ENCODE assay signal across 15 cellular contexts in the genomic region with DNA sequence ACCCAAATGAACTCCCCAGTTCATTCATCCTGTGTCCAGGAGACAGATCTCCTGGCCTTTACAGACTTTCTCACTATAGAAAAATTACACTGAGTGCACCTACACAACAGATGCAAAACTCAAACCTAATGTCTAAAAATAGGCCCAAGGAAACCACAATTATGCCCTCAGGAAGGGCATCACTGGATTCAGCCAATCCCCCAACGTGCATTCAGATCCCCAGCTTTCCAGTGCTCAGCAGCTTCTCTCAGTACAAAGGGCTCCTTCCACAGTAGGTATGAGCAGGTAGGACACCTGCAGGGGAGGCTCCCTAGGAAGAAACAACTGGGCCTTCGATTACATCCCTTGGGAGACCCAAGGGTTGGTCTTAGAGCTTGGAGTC. TPM values are rescaled to one million over a fixed set of nuclear protein-coding genes. Genes with fewer than 3 reads are reported as not detected.
A peak's percentile ranks its signal among the peaks of the same experiment; 100 is the strongest.
DNase-seq lines count a peak whose midpoint lies in the region; ATAC-seq, FAIRE-seq and TF ChIP-seq lines count a peak whose summit lies in the region.
"Had no signal": no experiment of that assay in that cellular context is flagged by ENCODE, and none has a peak within 500 bp of the region (broad histone marks: within the 10 kb centered on the region; RNA-seq: fewer than 3 reads in every experiment).

No MANE protein-coding gene starts in this region.

- H3K4me3 Mint-ChIP-seq in activated T-cell treated with anti-CD3 and anti-CD28 coated beads, Interleukin-2, amount 50 U/mL, for 4 hours: peak overlapping the region; percentile 17
- no peak overlapping the region for H3K4me3 Mint-ChIP-seq in central memory CD8-positive, alpha-beta T cell
- H3K4me3 Mint-ChIP-seq in stimulated activated effector memory CD8-positive, alpha-beta T cell treated with anti-CD3 and anti-CD28 coated beads, Interleukin-12 subunit alpha, Interleukin-12 subunit beta, amount 100 ng/mL, for 72 hours: peak overlapping the region; percentile 7

- H3K4me1 ChIP-seq in Loucy (ENCODE audit: insufficient read depth, low read length, poor library complexity, severe bottlenecking): peaks cover 52% of the 10 kb centered on the region

- no peak for FAIRE-seq in frontal cortex (lab: Jason Lieb, UNC)
- FAIRE-seq: GM12891, K562 had no signal

- peak overlapping the region; percentile 95 for H3K4me2 ChIP-seq in Loucy (ENCODE audit: low read depth, low read length, poor library complexity, severe bottlenecking)

- DNase-seq in activated T-cell treated with anti-CD3 and anti-CD28 coated beads, Interleukin-2, amount 50 U/mL, for 4 hours: no peak
- DNase-seq in activated T-cell treated with anti-CD3 and anti-CD28 coated beads for 4 hours (no peak), frontal cortex (ENCODE audit: low spot score in 2 of 2) (no peak), NCI-H2029 (lab: John Stamatoyannopoulos, UW) (no peak)
- DNase-seq in central memory CD8-positive, alpha-beta T cell (ENCODE audit: low spot score in 2 of 2): no peak
- no peak for DNase-seq in stimulated activated effector memory CD8-positive, alpha-beta T cell treated with anti-CD3 and anti-CD28 coated beads, Interleukin-12 subunit alpha, Interleukin-12 subunit beta, amount 100 ng/mL, for 72 hours (ENCODE audit: low spot score in 2 of 2)
- DNase-seq: cortex of kidney, hypothalamus, left ventricle myocardium superior had no signal

- H3K4me3 ChIP-seq in Loucy (ENCODE audit: low read length, poor library complexity, severe bottlenecking): peak overlapping the region; percentile 97
- H3K4me3 ChIP-seq: K562, SK-N-MC had no signal

- peak overlapping the region; percentile 19 for H3K27ac Mint-ChIP-seq in central memory CD8-positive, alpha-beta T cell (ENCODE audit: low read depth)
- H3K27ac Mint-ChIP-seq in stimulated activated effector memory CD8-positive, alpha-beta T cell treated with anti-CD3 and anti-CD28 coated beads, Interleukin-12 subunit alpha, Interleukin-12 subunit beta, amount 100 ng/mL, for 72 hours: peak overlapping the region; percentile 26

- no peaks in the 10 kb centered on the region for H3K9me3 ChIP-seq in Loucy (ENCODE audit: insufficient read depth, low read depth, low read length)

- H2AFZ ChIP-seq in Loucy (ENCODE audit: low read length): no peak overlapping the region; the same call in 1 of the 2 replicates
- H2AFZ ChIP-seq: parathyroid adenoma had no signal

- H3K9me3 Mint-ChIP-seq in activated T-cell treated with anti-CD3 and anti-CD28 coated beads, Interleukin-2, amount 50 U/mL, for 4 hours: no peaks in the 10 kb centered on the region
- H3K9me3 Mint-ChIP-seq in central memory CD8-positive, alpha-beta T cell: no peaks in the 10 kb centered on the region
- H3K9me3 Mint-ChIP-seq in stimulated activated effector memory CD8-positive, alpha-beta T cell treated with anti-CD3 and anti-CD28 coated beads, Interleukin-12 subunit alpha, Interleukin-12 subunit beta, amount 100 ng/mL, for 72 hours: no peaks in the 10 kb centered on the region

- H3F3A ChIP-seq in Loucy (ENCODE audit: low read depth): peaks cover 4% of the 10 kb centered on the region; the same call in 1 of the 2 replicates

- peaks cover 39% of the 10 kb centered on the region for H3K4me1 Mint-ChIP-seq in activated T-cell treated with anti-CD3 and anti-CD28 coated beads, Interleukin-2, amount 50 U/mL, for 4 hours (ENCODE audit: low read depth)
- peaks cover 43% of the 10 kb centered on the region for H3K4me1 Mint-ChIP-seq in central memory CD8-positive, alpha-beta T cell
- peaks cover 33% of the 10 kb centered on the region for H3K4me1 Mint-ChIP-seq in stimulated activated effector memory CD8-positive, alpha-beta T cell treated with anti-CD3 and anti-CD28 coated beads, Interleukin-12 subunit alpha, Interleukin-12 subunit beta, amount 100 ng/mL, for 72 hours

- H3K9ac ChIP-seq in Loucy (ENCODE audit: low read depth, low read length, poor library complexity, severe bottlenecking): peak overlapping the region; percentile 77
- H3K9ac ChIP-seq: parathyroid adenoma had no signal

- H3K36me3 Mint-ChIP-seq in activated T-cell treated with anti-CD3 and anti-CD28 coated beads, Interleukin-2, amount 50 U/mL, for 4 hours (ENCODE audit: insufficient read depth): no peaks in the 10 kb centered on the region
- peaks cover 4% of the 10 kb centered on the region for H3K36me3 Mint-ChIP-seq in central memory CD8-positive, alpha-beta T cell (ENCODE audit: insufficient read depth)
- H3K36me3 Mint-ChIP-seq in stimulated activated effector memory CD8-positive, alpha-beta T cell treated with anti-CD3 and anti-CD28 coated beads, Interleukin-12 subunit alpha, Interleukin-12 subunit beta, amount 100 ng/mL, for 72 hours: no peaks in the 10 kb centered on the region

- no peak for ATAC-seq in activated T-cell treated with anti-CD3 and anti-CD28 coated beads, Interleukin-2, amount 50 U/mL, for 4 hours
- ATAC-seq in central memory CD8-positive, alpha-beta T cell (replicated peaks; ENCODE audit: extremely low read depth, poor library complexity, severe bottlenecking): no peak
- ATAC-seq in stimulated activated effector memory CD8-positive, alpha-beta T cell treated with anti-CD3 and anti-CD28 coated beads, Interleukin-12 subunit alpha, Interleukin-12 subunit beta, amount 100 ng/mL, for 72 hours: no peak
- ATAC-seq in GM18502 (IDR thresholded peaks at IDR 0.05; ENCODE audit: poor library complexity, unreplicated experiment): no peak
- ATAC-seq: K562, left ventricle myocardium superior had no signal

- TF ChIP-seq CTCF in Loucy (conservative IDR thresholded peaks at IDR 0.05; ENCODE audit: low read length): no peak

- peaks cover 71% of the 10 kb centered on the region for H3K79me2 ChIP-seq in Loucy (ENCODE audit: insufficient read depth, low read length)

- H3K27me3 ChIP-seq in Loucy (ENCODE audit: insufficient read depth, low read length, poor library complexity, severe bottlenecking): no peaks in the 10 kb centered on the region

- peaks cover 30% of the 10 kb centered on the region for H4K20me1 ChIP-seq in Loucy (ENCODE audit: insufficient read depth, low read length, poor library complexity, severe bottlenecking)

- H3K36me3 ChIP-seq in Loucy (ENCODE audit: insufficient read depth, low read length): no peaks in the 10 kb centered on the region

- no peaks in the 10 kb centered on the region for H3K27me3 Mint-ChIP-seq in activated T-cell treated with anti-CD3 and anti-CD28 coated beads, Interleukin-2, amount 50 U/mL, for 4 hours (ENCODE audit: low read depth)
- H3K27me3 Mint-ChIP-seq in central memory CD8-positive, alpha-beta T cell: no peaks in the 10 kb centered on the region

- H3K9me2 ChIP-seq in Loucy (replicated peaks; ENCODE audit: low read depth, low read length): no peaks in the 10 kb centered on the region

RNA-seq across cellular contexts. Expression of a gene that starts 2.1 kb away (rescaled TPM):
- total RNA-seq in activated T-cell treated with anti-CD3 and anti-CD28 coated beads, Interleukin-2, amount 50 U/mL, for 4 hours: 1 to 10 TPM in 1 of 3 donors, under 1 TPM in 2; 0.58 to 1.4 (median 0.87) TPM
- total RNA-seq in frontal cortex: 37.5 TPM

RNA-seq across cellular contexts. Expression of a gene that starts 41.7 kb away (rescaled TPM):
- total RNA-seq in activated T-cell treated with anti-CD3 and anti-CD28 coated beads, Interleukin-2, amount 50 U/mL, for 4 hours: 1 to 10 TPM; 2.2 to 2.4 (median 2.3) TPM
- 14.3 TPM for total RNA-seq in frontal cortex

Comparison
In these comparisons a context has a peak if more than half of its experiments do, and no peak if none do; other contexts are left out.
1. RNA of a gene that starts 2.1 kb away (total RNA-seq): 37.5 TPM in frontal cortex (single experiment); 0.58 to 1.4 TPM in activated T-cell treated with anti-CD3 and anti-CD28 coated beads, Interleukin-2, amount 50 U/mL, for 4 hours; every median in the first group is over 10 times any median in the second.